ENCODE assay signal across 15 cellular contexts in genomic region chr4:145920205-145920604, GRCh38. TPM values are rescaled to one million over a fixed set of nuclear protein-coding genes. Genes with fewer than 3 reads are reported as not detected.
DNase-seq lines count a peak whose midpoint lies in the region; ATAC-seq and TF ChIP-seq lines count a peak whose summit lies in the region.
"Had no signal": no experiment of that assay in that cellular context is flagged by ENCODE, and none has a peak within 500 bp of the region (broad histone marks: within the 10 kb centered on the region; RNA-seq: fewer than 3 reads in every experiment).

No MANE protein-coding gene starts in this region.

- peak overlapping the region; percentile 86 for H3K27ac ChIP-seq in SK-N-MC

- H3K36me3 ChIP-seq in SK-N-MC (ENCODE audit: insufficient read depth, low read length) = no peaks in the 10 kb centered on the region

- no peaks in the 10 kb centered on the region for H3K27me3 Mint-ChIP-seq in osteocyte (ENCODE audit: unreplicated experiment)
- no peaks in the 10 kb centered on the region for H3K27me3 Mint-ChIP-seq in activated CD8-positive, alpha-beta T cell treated with anti-CD3 and anti-CD28 coated beads, Interleukin-2, amount 10 ng/mL, durations not matched to agents 7 days and 5 days (ENCODE audit: low read depth)
- H3K27me3 Mint-ChIP-seq: CD4-positive, alpha-beta T cell; memory B cell had no signal

- no peaks in the 10 kb centered on the region for H3K36me3 Mint-ChIP-seq in osteocyte (ENCODE audit: unreplicated experiment)
- H3K36me3 Mint-ChIP-seq in activated CD8-positive, alpha-beta T cell treated with anti-CD3 and anti-CD28 coated beads, Interleukin-2, amount 10 ng/mL, durations not matched to agents 7 days and 5 days (ENCODE audit: low read depth) = peaks cover 15% of the 10 kb centered on the region

- peak overlapping the region; percentile 38 for H3K9ac ChIP-seq in SK-N-MC (ENCODE audit: insufficient read length)

- ATAC-seq in GM19397 (IDR thresholded peaks at IDR 0.05; ENCODE audit: unreplicated experiment) (no peak), HG02973 (IDR thresholded peaks at IDR 0.05; ENCODE audit: unreplicated experiment) (no peak), GM18858 (IDR thresholded peaks at IDR 0.05; ENCODE audit: unreplicated experiment) (no peak)
- ATAC-seq in activated CD8-positive, alpha-beta T cell treated with anti-CD3 and anti-CD28 coated beads, Interleukin-2, amount 10 ng/mL, durations not matched to agents 7 days and 5 days = no peak
- ATAC-seq: stimulated activated naive CD8-positive, alpha-beta T cell treated with anti-CD3 and anti-CD28 coated beads, Interleukin-15, Interleukin-2, amounts not matched to agents 100 U/mL and 50 U/mL, for 24 hours had no signal

- H3K4me3 ChIP-seq in AG10803 (ENCODE audit: low read length) = peak overlapping the region; percentile 35
- peak overlapping the region; percentile 67 for H3K4me3 ChIP-seq in SK-N-MC
- no peak overlapping the region for H3K4me3 ChIP-seq in fibroblast of mammary gland (ENCODE audit: control insufficient read depth, low read depth, low read length)

- H3K4me1 Mint-ChIP-seq in osteocyte (ENCODE audit: unreplicated experiment) = peaks cover 39% of the 10 kb centered on the region
- peaks cover 6% of the 10 kb centered on the region for H3K4me1 Mint-ChIP-seq in activated CD8-positive, alpha-beta T cell treated with anti-CD3 and anti-CD28 coated beads, Interleukin-2, amount 10 ng/mL, durations not matched to agents 7 days and 5 days (ENCODE audit: low read depth)

- DNase-seq in AG10803 (ENCODE audit: low read depth) = peak; percentile 99
- DNase-seq in SK-N-MC (ENCODE audit: low read depth, low spot score) = peak; percentile 74
- DNase-seq in fibroblast of mammary gland (ENCODE audit: low read depth) = peak; percentile 99
- no peak for DNase-seq in osteocyte (ENCODE audit: extremely low spot score, unreplicated experiment)
- DNase-seq in activated CD8-positive, alpha-beta T cell treated with anti-CD3 and anti-CD28 coated beads, Interleukin-2, amount 10 ng/mL, durations not matched to agents 7 days and 5 days = no peak
- DNase-seq: activated gamma-delta T cell; CD4-positive, alpha-beta T cell; NCI-H1417; OCI-M1; stimulated activated CD4-positive, alpha-beta T cell treated with anti-CD3 and anti-CD28 coated beads, Interleukin-15, amount 100 ng/mL, for 24 hours; stimulated activated naive CD8-positive, alpha-beta T cell treated with anti-CD3 and anti-CD28 coated beads, Interleukin-15, Interleukin-2, amounts not matched to agents 100 U/mL and 50 U/mL, for 24 hours had no signal

- CTCF ChIA-PET in activated CD8-positive, alpha-beta T cell treated with anti-CD3 and anti-CD28 coated beads, Interleukin-2, amount 10 ng/mL, durations not matched to agents 7 days and 5 days (lab: Charles Lee) = interaction anchor here (0.9 to 1.1 kb wide), 2 partner anchors 7 to 12 kb away, joined by 3 read pairs; no protein-coding TSS in a partner anchor

- no peak for TF ChIP-seq CTCF in AG10803 (conservative IDR thresholded peaks at IDR 0.05; ENCODE audit: low read length)
- TF ChIP-seq CTCF in fibroblast of mammary gland (conservative IDR thresholded peaks at IDR 0.05; ENCODE audit: control insufficient read depth, insufficient read depth, low read depth, low read length) = no peak
- no peak for TF ChIP-seq CTCF in osteocyte (IDR thresholded peaks at IDR 0.05)

- H3K9me3 ChIP-seq in SK-N-MC (ENCODE audit: low read depth, low read length) = no peaks in the 10 kb centered on the region

- no peak overlapping the region for H3K4me3 Mint-ChIP-seq in osteocyte (ENCODE audit: unreplicated experiment)
- no peak overlapping the region for H3K4me3 Mint-ChIP-seq in activated CD8-positive, alpha-beta T cell treated with anti-CD3 and anti-CD28 coated beads, Interleukin-2, amount 10 ng/mL, durations not matched to agents 7 days and 5 days
- H3K4me3 Mint-ChIP-seq: CD4-positive, alpha-beta T cell; memory B cell had no signal

- H3K9me3 Mint-ChIP-seq in osteocyte (ENCODE audit: unreplicated experiment) = peaks cover 8% of the 10 kb centered on the region
- no peaks in the 10 kb centered on the region for H3K9me3 Mint-ChIP-seq in activated CD8-positive, alpha-beta T cell treated with anti-CD3 and anti-CD28 coated beads, Interleukin-2, amount 10 ng/mL, durations not matched to agents 7 days and 5 days (ENCODE audit: insufficient read depth)
- H3K9me3 Mint-ChIP-seq: CD4-positive, alpha-beta T cell had no signal

- H3K27ac Mint-ChIP-seq in osteocyte (ENCODE audit: unreplicated experiment) = peak overlapping the region; percentile 81
- H3K27ac Mint-ChIP-seq in activated CD8-positive, alpha-beta T cell treated with anti-CD3 and anti-CD28 coated beads, Interleukin-2, amount 10 ng/mL, durations not matched to agents 7 days and 5 days = no peak overlapping the region
- H3K27ac Mint-ChIP-seq: CD4-positive, alpha-beta T cell; memory B cell had no signal

- POLR2A ChIA-PET in activated CD8-positive, alpha-beta T cell treated with anti-CD3 and anti-CD28 coated beads, Interleukin-2, amount 10 ng/mL, durations not matched to agents 7 days and 5 days (lab: Charles Lee) = no interaction called here

RNA-seq across cellular contexts. Expression of gene ZNF827, which starts 18.4 kb away (rescaled TPM):
- 22.5 and 24.9 TPM in 2 replicates for total RNA-seq in osteocyte
- total RNA-seq in activated CD8-positive, alpha-beta T cell treated with anti-CD3 and anti-CD28 coated beads, Interleukin-2, amount 10 ng/mL, durations not matched to agents 7 days and 5 days = 10 to 100 TPM; 13.6 to 14.8 TPM

Comparison
In these comparisons a context has a peak if more than half of its experiments do, and no peak if none do; other contexts are left out.
1. DNase-seq: peak in AG10803 (single experiment), SK-N-MC (single experiment) and fibroblast of mammary gland (single experiment); none in osteocyte (single experiment) and activated CD8-positive, alpha-beta T cell treated with anti-CD3 and anti-CD28 coated beads, Interleukin-2, amount 10 ng/mL, durations not matched to agents 7 days and 5 days (single experiment).